Comparison of ENCODE assay signal across 15 cellular contexts in the genomic region with DNA sequence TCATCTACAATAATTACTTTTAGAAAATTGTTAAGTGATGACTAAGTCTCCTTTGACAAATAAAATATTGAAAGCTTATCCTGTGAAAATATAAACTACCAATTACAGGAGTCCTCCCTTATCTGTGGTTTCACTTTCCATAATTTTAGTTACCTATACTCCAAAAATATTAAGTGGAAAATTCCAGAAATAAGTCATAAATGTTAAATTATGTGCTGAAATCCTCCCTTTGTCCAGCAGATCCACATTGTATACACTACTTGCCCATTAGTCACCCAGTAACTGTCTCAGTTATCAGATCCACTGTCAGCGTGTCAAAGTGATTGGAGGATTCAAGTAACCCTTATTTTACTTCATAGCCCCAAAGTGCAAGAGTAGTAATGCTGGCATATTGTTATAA.
DNase-seq lines count a peak whose midpoint lies in the region; ATAC-seq and TF ChIP-seq lines count a peak whose summit lies in the region.
"Had no signal": no experiment of that assay in that cellular context is flagged by ENCODE, and none has a peak within 500 bp of the region (broad histone marks: within the 10 kb centered on the region; RNA-seq: fewer than 3 reads in every experiment).

No MANE protein-coding gene starts in this region.

- no peak for ATAC-seq in HG03439 (IDR thresholded peaks at IDR 0.05; ENCODE audit: unreplicated experiment)
- ATAC-seq in HG03460 (IDR thresholded peaks at IDR 0.05; ENCODE audit: unreplicated experiment) = no peak
- no peak for ATAC-seq in HG03095 (IDR thresholded peaks at IDR 0.05; ENCODE audit: unreplicated experiment)
- ATAC-seq: activated T-helper 17 cell treated with anti-CD3 and anti-CD28 coated beads, Interleukin-2, amount 50 U/mL, for 72 hours; stimulated activated memory B cell treated with anti-CD40 and anti-IgM and Interleukin-4, amounts not matched to agents 10 μg/mL and 1 μg/mL and 100 μg/mL, for 72 hours had no signal

- H3K4me3 ChIP-seq in effector memory CD4-positive, alpha-beta T cell (ENCODE audit: insufficient read depth, low read depth, low read length, poor library complexity, severe bottlenecking) = no peak overlapping the region
- H3K4me3 ChIP-seq: adrenal gland, gastrocnemius medialis had no signal

- no peaks in the 10 kb centered on the region for H3K36me3 Mint-ChIP-seq in chondrocyte (ENCODE audit: low read depth)
- H3K36me3 Mint-ChIP-seq: mesothelial cell of epicardium had no signal

- no peak overlapping the region for H3K27ac ChIP-seq in effector memory CD4-positive, alpha-beta T cell (ENCODE audit: insufficient read depth, low read length, poor library complexity, severe bottlenecking)
- H3K27ac ChIP-seq: adrenal gland, gastrocnemius medialis, neutrophil had no signal

- no peaks in the 10 kb centered on the region for H3K4me1 ChIP-seq in effector memory CD4-positive, alpha-beta T cell (ENCODE audit: control insufficient read depth, insufficient read depth, low read length, poor library complexity, severe bottlenecking)

- no peaks in the 10 kb centered on the region for H3K9me3 ChIP-seq in effector memory CD4-positive, alpha-beta T cell (ENCODE audit: control insufficient read depth, low read length)
- H3K9me3 ChIP-seq: adrenal gland, gastrocnemius medialis, neutrophil had no signal

- peaks cover 55% of the 10 kb centered on the region for H3K4me1 Mint-ChIP-seq in chondrocyte (ENCODE audit: low read depth)
- H3K4me1 Mint-ChIP-seq: activated T-helper 17 cell treated with anti-CD3 and anti-CD28 coated beads, Interleukin-2, amount 50 U/mL, for 72 hours had no signal

- TF ChIP-seq CTCF in chondrocyte (IDR thresholded peaks at IDR 0.05) = no peak

- no peaks in the 10 kb centered on the region for H3K9me3 Mint-ChIP-seq in chondrocyte (ENCODE audit: low read depth)
- H3K9me3 Mint-ChIP-seq: activated T-helper 17 cell treated with anti-CD3 and anti-CD28 coated beads, Interleukin-2, amount 50 U/mL, for 72 hours; mesothelial cell of epicardium; stimulated activated memory B cell treated with anti-CD40 and anti-IgM and Interleukin-4, amounts not matched to agents 10 μg/mL and 1 μg/mL and 100 μg/mL, for 72 hours had no signal

- H3K4me3 Mint-ChIP-seq in chondrocyte (ENCODE audit: unreplicated experiment) = no peak overlapping the region
- H3K4me3 Mint-ChIP-seq: activated T-helper 17 cell treated with anti-CD3 and anti-CD28 coated beads, Interleukin-2, amount 50 U/mL, for 72 hours; mesothelial cell of epicardium; stimulated activated memory B cell treated with anti-CD40 and anti-IgM and Interleukin-4, amounts not matched to agents 10 μg/mL and 1 μg/mL and 100 μg/mL, for 72 hours had no signal

- no peaks in the 10 kb centered on the region for H3K36me3 ChIP-seq in effector memory CD4-positive, alpha-beta T cell (ENCODE audit: control insufficient read depth, insufficient read depth, low read length)
- H3K36me3 ChIP-seq: adrenal gland, gastrocnemius medialis, neutrophil had no signal

- peak; percentile 30 for DNase-seq in COLO829 (ENCODE audit: low spot score)
- DNase-seq in M059J (ENCODE audit: low read depth) = peak; percentile 67
- no peak for DNase-seq in chondrocyte (ENCODE audit: low spot score)
- DNase-seq in lung microvascular endothelial cell (ENCODE audit: low read depth in 2 of 2) = peak; percentile 38 to 62
- no peak for DNase-seq in effector memory CD4-positive, alpha-beta T cell
- DNase-seq: adrenal gland, DMS 273 treated with DMSO at 0.1 percent for 48 hours, gastrocnemius medialis had no signal

- no peaks in the 10 kb centered on the region for H3K27me3 ChIP-seq in effector memory CD4-positive, alpha-beta T cell (replicated peaks; ENCODE audit: control insufficient read depth, insufficient read depth, low read length, poor library complexity, severe bottlenecking)
- H3K27me3 ChIP-seq: adrenal gland, gastrocnemius medialis, neutrophil had no signal

- no peaks in the 10 kb centered on the region for H3K27me3 Mint-ChIP-seq in chondrocyte (ENCODE audit: low read depth)
- H3K27me3 Mint-ChIP-seq: activated T-helper 17 cell treated with anti-CD3 and anti-CD28 coated beads, Interleukin-2, amount 50 U/mL, for 72 hours; stimulated activated memory B cell treated with anti-CD40 and anti-IgM and Interleukin-4, amounts not matched to agents 10 μg/mL and 1 μg/mL and 100 μg/mL, for 72 hours had no signal

- peak overlapping the region; percentile 69 for H3K27ac Mint-ChIP-seq in chondrocyte (ENCODE audit: unreplicated experiment)
- H3K27ac Mint-ChIP-seq: activated T-helper 17 cell treated with anti-CD3 and anti-CD28 coated beads, Interleukin-2, amount 50 U/mL, for 72 hours; mesothelial cell of epicardium; stimulated activated memory B cell treated with anti-CD40 and anti-IgM and Interleukin-4, amounts not matched to agents 10 μg/mL and 1 μg/mL and 100 μg/mL, for 72 hours had no signal

Comparison
In these comparisons a context has a peak if more than half of its experiments do, and no peak if none do; other contexts are left out.
1. DNase-seq: peak in COLO829 (single experiment), M059J (single experiment) and lung microvascular endothelial cell (2 of 2); none in chondrocyte (single experiment) and effector memory CD4-positive, alpha-beta T cell (0 of 3).